ENCODE assay signal across 1 cellular context in the genomic region with DNA sequence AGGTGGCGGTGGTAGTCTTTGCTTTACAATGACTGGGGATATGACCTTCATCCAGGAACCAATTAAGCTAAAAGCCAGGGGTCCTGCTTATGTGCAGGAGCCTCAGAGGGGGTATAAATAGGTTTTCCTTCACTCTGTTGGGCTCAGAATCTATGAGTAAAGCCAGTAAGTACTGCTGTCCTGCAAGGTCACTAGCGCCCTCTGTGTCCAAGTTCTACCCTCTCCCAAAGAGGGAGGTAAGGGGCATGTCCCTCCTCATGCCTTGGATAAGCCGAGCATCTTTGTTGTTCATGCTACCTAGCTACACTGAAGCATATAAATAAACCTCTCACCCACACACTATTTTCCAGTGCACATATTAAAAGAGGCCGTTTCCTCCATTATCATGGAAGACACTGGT.
TF ChIP-seq lines count a peak whose summit lies in the region.

No MANE protein-coding gene starts in this region.

TF ChIP-seq in HCT116, 20 proteins besides CTCF, POLR2A, EP300 and RAD21 (continued from another document):
- TF ChIP-seq, protein P1, sequence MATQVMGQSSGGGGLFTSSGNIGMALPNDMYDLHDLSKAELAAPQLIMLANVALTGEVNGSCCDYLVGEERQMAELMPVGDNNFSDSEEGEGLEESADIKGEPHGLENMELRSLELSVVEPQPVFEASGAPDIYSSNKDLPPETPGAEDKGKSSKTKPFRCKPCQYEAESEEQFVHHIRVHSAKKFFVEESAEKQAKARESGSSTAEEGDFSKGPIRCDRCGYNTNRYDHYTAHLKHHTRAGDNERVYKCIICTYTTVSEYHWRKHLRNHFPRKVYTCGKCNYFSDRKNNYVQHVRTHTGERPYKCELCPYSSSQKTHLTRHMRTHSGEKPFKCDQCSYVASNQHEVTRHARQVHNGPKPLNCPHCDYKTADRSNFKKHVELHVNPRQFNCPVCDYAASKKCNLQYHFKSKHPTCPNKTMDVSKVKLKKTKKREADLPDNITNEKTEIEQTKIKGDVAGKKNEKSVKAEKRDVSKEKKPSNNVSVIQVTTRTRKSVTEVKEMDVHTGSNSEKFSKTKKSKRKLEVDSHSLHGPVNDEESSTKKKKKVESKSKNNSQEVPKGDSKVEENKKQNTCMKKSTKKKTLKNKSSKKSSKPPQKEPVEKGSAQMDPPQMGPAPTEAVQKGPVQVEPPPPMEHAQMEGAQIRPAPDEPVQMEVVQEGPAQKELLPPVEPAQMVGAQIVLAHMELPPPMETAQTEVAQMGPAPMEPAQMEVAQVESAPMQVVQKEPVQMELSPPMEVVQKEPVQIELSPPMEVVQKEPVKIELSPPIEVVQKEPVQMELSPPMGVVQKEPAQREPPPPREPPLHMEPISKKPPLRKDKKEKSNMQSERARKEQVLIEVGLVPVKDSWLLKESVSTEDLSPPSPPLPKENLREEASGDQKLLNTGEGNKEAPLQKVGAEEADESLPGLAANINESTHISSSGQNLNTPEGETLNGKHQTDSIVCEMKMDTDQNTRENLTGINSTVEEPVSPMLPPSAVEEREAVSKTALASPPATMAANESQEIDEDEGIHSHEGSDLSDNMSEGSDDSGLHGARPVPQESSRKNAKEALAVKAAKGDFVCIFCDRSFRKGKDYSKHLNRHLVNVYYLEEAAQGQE (IDR thresholded peaks at IDR 0.05; ENCODE audit: low read depth), result no peak
- TF ChIP-seq, protein P2, sequence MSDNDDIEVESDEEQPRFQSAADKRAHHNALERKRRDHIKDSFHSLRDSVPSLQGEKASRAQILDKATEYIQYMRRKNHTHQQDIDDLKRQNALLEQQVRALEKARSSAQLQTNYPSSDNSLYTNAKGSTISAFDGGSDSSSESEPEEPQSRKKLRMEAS (IDR thresholded peaks at IDR 0.05), result no peak
- TF ChIP-seq ZNF274 (IDR thresholded peaks at IDR 0.05; ENCODE audit: low read depth, low read length), result no peak
- TF ChIP-seq CEBPB (IDR thresholded peaks at IDR 0.05; ENCODE audit: low read depth), result no peak
TF ChIP-seq in HCT116: peak in this region for 0.
